27 cellular contexts compared by ENCODE assay signal in genomic region chr2:8553643-8554042, GRCh38.
"Had no signal": no experiment of that assay in that cellular context is flagged by ENCODE, and none has a peak within 500 bp of the region (broad histone marks: within the 10 kb centered on the region; RNA-seq: fewer than 3 reads in every experiment).

No MANE protein-coding gene starts in this region.

- H3K27ac ChIP-seq: left lung, neural progenitor cell, neutrophil, ovary, right atrium auricular region, skin epidermis, stomach, testis, thyroid gland, transverse colon, upper lobe of left lung, vagina had no signal

- H3K4me3 ChIP-seq: left lung, lung, neural progenitor cell, ovary, right atrium auricular region, skin epidermis, stomach, testis, thyroid gland, transverse colon, upper lobe of left lung, vagina had no signal

- ATAC-seq: left cardiac atrium; left lung; natural killer cell; sciatic nerve; stimulated activated naive B cell treated with anti-CD40 and anti-IgM and Interleukin-4, amounts not matched to agents 10 μg/mL and 1 μg/mL and 100 μg/mL, for 72 hours; stimulated activated naive CD8-positive, alpha-beta T cell treated with anti-CD3 and anti-CD28 coated beads, Interleukin-15, Interleukin-2, amounts not matched to agents 100 U/mL and 50 U/mL, for 24 hours had no signal

- H3K4me2 ChIP-seq: neural progenitor cell had no signal

- DNase-seq: kidney glomerular epithelial cell; left cardiac atrium; mesendoderm; naive B cell; natural killer cell; nephron progenitor cell; occipital lobe; stimulated activated CD4-positive, alpha-beta T cell treated with anti-CD3 and anti-CD28 coated beads, Interleukin-12 subunit alpha, Interleukin-12 subunit beta, amount 100 ng/mL, for 4 hours; stimulated activated CD4-positive, alpha-beta T cell treated with anti-CD3 and anti-CD28 coated beads, Interleukin-15, amount 100 ng/mL, for 24 hours; stimulated activated CD4-positive, alpha-beta T cell treated with anti-CD3 and anti-CD28 coated beads, Interleukin-4, amount 100 ng/mL, for 1 hour; stimulated activated naive B cell treated with anti-CD40 and anti-IgM and Interleukin-4, amounts not matched to agents 10 μg/mL and 1 μg/mL and 100 μg/mL, for 72 hours; stimulated activated naive CD8-positive, alpha-beta T cell treated with anti-CD3 and anti-CD28 coated beads, Interleukin-15, Interleukin-2, amounts not matched to agents 100 U/mL and 50 U/mL, for 24 hours; testis; thyroid gland; transverse colon; upper lobe of left lung had no signal

- H3K4me1 ChIP-seq: left lung, neural progenitor cell, right atrium auricular region, stomach, testis, transverse colon, upper lobe of left lung, vagina had no signal

- H3K27me3 ChIP-seq: left lung, neural progenitor cell, neutrophil, ovary, right atrium auricular region, stomach, testis, thyroid gland, transverse colon, upper lobe of left lung, vagina had no signal

- H2AFZ ChIP-seq: neural progenitor cell had no signal

- H3K9ac ChIP-seq: neural progenitor cell had no signal

- H3K36me3 ChIP-seq: left lung, neural progenitor cell, neutrophil, ovary, right atrium auricular region, stomach, thyroid gland, transverse colon, upper lobe of left lung, vagina had no signal

- FAIRE-seq: keratinocyte had no signal

- H3K9me3 ChIP-seq: neutrophil, ovary, testis, thyroid gland, transverse colon, vagina had no signal
